Comparison of ENCODE assay signal across 8 cellular contexts in the genomic region with DNA sequence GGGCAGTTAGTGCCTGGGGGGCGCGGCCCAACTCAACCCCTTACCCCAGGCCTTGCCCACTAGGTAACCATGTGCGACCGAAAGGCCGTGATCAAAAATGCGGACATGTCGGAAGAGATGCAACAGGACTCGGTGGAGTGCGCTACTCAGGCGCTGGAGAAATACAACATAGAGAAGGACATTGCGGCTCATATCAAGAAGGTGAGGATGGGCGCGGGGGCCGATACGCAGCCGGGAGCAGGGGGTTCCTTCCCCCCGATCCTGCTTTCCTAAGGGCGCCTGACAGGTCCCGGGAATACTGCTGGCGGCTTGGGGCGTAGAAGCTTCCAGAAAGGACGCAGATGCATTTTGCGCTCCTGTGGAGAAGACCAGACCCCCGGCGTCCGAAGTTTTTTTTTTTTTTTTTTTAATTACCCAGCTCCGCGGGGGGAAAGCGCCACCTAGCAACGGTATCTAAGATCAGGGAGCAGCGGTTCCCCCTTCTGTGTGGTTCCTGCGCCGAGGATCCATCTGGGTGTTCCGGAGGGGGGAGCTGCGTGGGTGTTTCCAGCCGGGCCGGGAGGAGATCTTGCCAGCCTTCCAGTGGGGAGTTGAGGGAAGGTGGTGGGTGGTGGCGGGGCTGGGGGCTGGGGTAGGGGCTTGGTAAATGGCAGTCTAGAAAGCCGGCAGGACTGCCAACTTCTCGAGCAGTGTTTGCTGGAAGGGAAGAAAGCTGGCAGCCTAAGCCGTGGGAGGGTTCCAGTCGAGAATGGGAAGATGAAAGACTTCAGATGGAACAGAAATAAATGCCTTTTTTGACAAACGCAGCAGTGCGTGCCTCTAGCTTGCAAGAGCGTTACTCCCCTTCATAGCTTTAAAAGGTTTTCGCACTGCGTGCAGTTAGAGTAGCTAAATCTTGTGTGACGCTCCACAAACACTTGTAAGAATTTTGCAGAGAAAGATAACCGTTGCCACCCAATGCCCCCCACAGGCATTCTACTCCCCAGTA. TPM values are rescaled to one million over a fixed set of nuclear protein-coding genes. Genes with fewer than 3 reads are reported as not detected.
A peak's percentile ranks its signal among the peaks of the same experiment; 100 is the strongest.
DNase-seq lines count a peak whose midpoint lies in the region; ATAC-seq and TF ChIP-seq lines count a peak whose summit lies in the region.

No MANE protein-coding gene starts in this region.

- H3K9me3 ChIP-seq in RWPE2 (ENCODE audit: severe bottlenecking) (no peaks in the 10 kb centered on the region), ovary (no peaks in the 10 kb centered on the region), tibial artery (no peaks in the 10 kb centered on the region)

- H3K4me3 ChIP-seq in RWPE2 (ENCODE audit: severe bottlenecking) (peak overlapping the region; percentile 50), ovary (peak overlapping the region; percentile 97), tibial artery (peak overlapping the region; percentile 82 to 98)

- ATAC-seq in HG03378 (IDR thresholded peaks at IDR 0.05; ENCODE audit: unreplicated experiment) (peak; percentile 17), RWPE2 (ENCODE audit: low read depth) (peak; percentile 11; the same call in 2 of the 3 replicates), Right ventricle myocardium inferior (peak; percentile 69)
- ATAC-seq in activated naive CD4-positive, alpha-beta T cell treated with anti-CD3 and anti-CD28 coated beads, Interleukin-2, amount 50 U/mL, for 72 hours: peak in 1 of 2 donors; percentile 38

- peak; percentile 42 for TF ChIP-seq CTCF in GM13976 (IDR thresholded peaks at IDR 0.05; ENCODE audit: borderline replicate concordance, control extremely low read depth, extremely low read depth, insufficient read depth, missing control alignments)
- TF ChIP-seq CTCF in RWPE2 (IDR thresholded peaks at IDR 0.05; ENCODE audit: poor library complexity, severe bottlenecking): peak; percentile 37
- no peak for TF ChIP-seq CTCF in ovary (IDR thresholded peaks at IDR 0.05)
- no peak for TF ChIP-seq CTCF in tibial artery (IDR thresholded peaks at IDR 0.05)

- WGBS in ovary, 3 donors: 0 to 2% (median 1%) methylated on average over 49 of the region's 49 CpGs

- peaks cover 33% of the 10 kb centered on the region for H3K36me3 ChIP-seq in RWPE2 (ENCODE audit: low read depth)
- H3K36me3 ChIP-seq in ovary: no peaks in the 10 kb centered on the region
- H3K36me3 ChIP-seq in tibial artery: peaks cover 9 to 31% (median 12%) of the 10 kb centered on the region in 3 donors

- peak overlapping the region; percentile 82 to 98 for H3K27ac Mint-ChIP-seq in activated naive CD4-positive, alpha-beta T cell treated with anti-CD3 and anti-CD28 coated beads, Interleukin-2, amount 50 U/mL, for 72 hours

- H3K27ac ChIP-seq in RWPE2 (ENCODE audit: poor library complexity, severe bottlenecking) (peak overlapping the region; percentile 73), ovary (peak overlapping the region; percentile 60 to 83), tibial artery (peak overlapping the region; percentile 92 to 95)

- no peaks in the 10 kb centered on the region for H3K27me3 ChIP-seq in RWPE2 (ENCODE audit: insufficient read depth, poor library complexity, severe bottlenecking)
- H3K27me3 ChIP-seq in ovary: no peaks in the 10 kb centered on the region
- H3K27me3 ChIP-seq in tibial artery: no peaks in the 10 kb centered on the region

- TF ChIP-seq POLR2A in ovary (IDR thresholded peaks at IDR 0.05): no peak

- H3K9me3 Mint-ChIP-seq in activated naive CD4-positive, alpha-beta T cell treated with anti-CD3 and anti-CD28 coated beads, Interleukin-2, amount 50 U/mL, for 72 hours: no peaks in the 10 kb centered on the region

- intact Hi-C loops in Right ventricle myocardium inferior (cut with DNase I): loop anchor here (1.0 to 5.0 kb wide), 2 partner anchors 27 to 49 kb away; a partner anchor contains a TSS
- intact Hi-C loops in ovary (cut with DNase I): no loop called here
- intact Hi-C loops in tibial artery (cut with DNase I; ENCODE audit: low total_unique reads): loop anchor here (5.0 kb wide), 1 partner anchor 41 kb away; no protein-coding TSS in a partner anchor

- H3K4me1 ChIP-seq in RWPE2 (ENCODE audit: insufficient read depth, poor library complexity, severe bottlenecking): peaks cover 21% of the 10 kb centered on the region
- H3K4me1 ChIP-seq in ovary (ENCODE audit: insufficient read depth): peaks cover 5% of the 10 kb centered on the region
- peaks cover 0 to 29% (median 19%) of the 10 kb centered on the region in 4 donors for H3K4me1 ChIP-seq in tibial artery

- no peak for TF ChIP-seq EP300 in ovary (IDR thresholded peaks at IDR 0.05)

- in situ Hi-C loops in GM13976 (cut with MboI; ENCODE audit: low sequenced_read_pairs, unreplicated experiment): no loop called here

- DNase-seq in A172 (ENCODE audit: low spot score) (peak; percentile 14), GM13976 (ENCODE audit: low spot score) (peak; percentile 72), RWPE2 (ENCODE audit: low spot score) (no peak), Right ventricle myocardium inferior (ENCODE audit: missing footprints) (peak; percentile 80), ovary (peak; percentile 73 to 83 (median 76)), tibial artery (peak; percentile 67 to 81)
- DNase-seq in activated naive CD4-positive, alpha-beta T cell treated with anti-CD3 and anti-CD28 coated beads, Interleukin-2, amount 50 U/mL, for 72 hours (ENCODE audit: low spot score in 2 of 2): peak; percentile 29 to 59

- H3K36me3 Mint-ChIP-seq in activated naive CD4-positive, alpha-beta T cell treated with anti-CD3 and anti-CD28 coated beads, Interleukin-2, amount 50 U/mL, for 72 hours: peaks cover 0 to 30% of the 10 kb centered on the region in 2 donors

RNA-seq across cellular contexts. Expression of a gene that starts 0.7 kb away (rescaled TPM):
- 570 and 573 TPM in 2 replicates for total RNA-seq in A172 (2014; rRNA removed; shearing (Covaris generic))
- 100 to 1,000 TPM in 1 of 2 donors, 10 to 100 TPM in 1; 49.5 to 157 TPM for total RNA-seq in activated naive CD4-positive, alpha-beta T cell treated with anti-CD3 and anti-CD28 coated beads, Interleukin-2, amount 50 U/mL, for 72 hours
- total RNA-seq in Right ventricle myocardium inferior (166 TPM), ovary (100 to 1,000 TPM in 6 of 7 donors, 10 to 100 TPM in 1; 92.9 to 317 (median 256) TPM)
- 100 to 1,000 TPM; 249 to 522 TPM for polyA plus RNA-seq in ovary

RNA-seq across cellular contexts. Expression of a gene that starts 27.1 kb away (rescaled TPM):
- 189 and 207 TPM in 2 replicates for total RNA-seq in A172 (2014; rRNA removed; shearing (Covaris generic))
- 100 to 1,000 TPM; 148 to 207 TPM for total RNA-seq in activated naive CD4-positive, alpha-beta T cell treated with anti-CD3 and anti-CD28 coated beads, Interleukin-2, amount 50 U/mL, for 72 hours
- total RNA-seq in Right ventricle myocardium inferior: 40.1 TPM
- 100 to 1,000 TPM in 5 of 7 donors, 10 to 100 TPM in 2; 53.8 to 141 (median 124) TPM for total RNA-seq in ovary
- 100 to 1,000 TPM; 106 to 129 TPM for polyA plus RNA-seq in ovary

RNA-seq across cellular contexts. Expression of a gene that starts 32.3 kb away (rescaled TPM):
- 30.2 and 39.2 TPM in 2 replicates for total RNA-seq in A172 (2014; rRNA removed; shearing (Covaris generic))
- total RNA-seq in activated naive CD4-positive, alpha-beta T cell treated with anti-CD3 and anti-CD28 coated beads, Interleukin-2, amount 50 U/mL, for 72 hours: 10 to 100 TPM in 1 of 2 donors, 1 to 10 TPM in 1; 9.7 to 37.8 TPM
- total RNA-seq in Right ventricle myocardium inferior (42.9 TPM), ovary (10 to 100 TPM; 20.7 to 34.0 (median 22.1) TPM)
- 10 to 100 TPM; 24.9 to 32.7 TPM for polyA plus RNA-seq in ovary

RNA-seq across cellular contexts. Expression of a gene that starts 37.5 kb away (rescaled TPM):
- total RNA-seq in A172 (2014; rRNA removed; shearing (Covaris generic)): 46.2 and 85.2 TPM in 2 replicates
- total RNA-seq in activated naive CD4-positive, alpha-beta T cell treated with anti-CD3 and anti-CD28 coated beads, Interleukin-2, amount 50 U/mL, for 72 hours: 100 to 1,000 TPM; 182 to 196 TPM
- total RNA-seq in Right ventricle myocardium inferior (294 TPM), ovary (100 to 1,000 TPM in 5 of 7 donors, 10 to 100 TPM in 2; 59.7 to 190 (median 136) TPM)
- 100 to 1,000 TPM in 1 of 2 donors, 10 to 100 TPM in 1; 91.3 to 184 TPM for polyA plus RNA-seq in ovary

RNA-seq across cellular contexts. Expression of a gene that starts 50.4 kb away (rescaled TPM):
- total RNA-seq in A172 (2014; rRNA removed; shearing (Covaris generic)): 19.8 and 22.3 TPM in 2 replicates
- total RNA-seq in activated naive CD4-positive, alpha-beta T cell treated with anti-CD3 and anti-CD28 coated beads, Interleukin-2, amount 50 U/mL, for 72 hours: 10 to 100 TPM; 27.5 to 46.3 TPM
- total RNA-seq in Right ventricle myocardium inferior (12.1 TPM), ovary (10 to 100 TPM; 14.2 to 34.7 (median 19.4) TPM)
- polyA plus RNA-seq in ovary: 10 to 100 TPM; 11.9 to 32.4 TPM

Comparison
In these comparisons a context has a peak if more than half of its experiments do, and no peak if none do; other contexts are left out.
1. CTCF ChIP-seq: peak in GM13976 (single experiment) and RWPE2 (single experiment); none in ovary (0 of 3) and tibial artery (0 of 2).
2. intact Hi-C loops: an anchor here in Right ventricle myocardium inferior (1.0 to 5.0 kb wide) and tibial artery (5.0 kb wide); none called in ovary.
3. Peak in every context shown above with its lines, with median percentiles within 50 percentile points of each other: H3K27ac ChIP-seq and H3K4me3 ChIP-seq.